In the genomic region with DNA sequence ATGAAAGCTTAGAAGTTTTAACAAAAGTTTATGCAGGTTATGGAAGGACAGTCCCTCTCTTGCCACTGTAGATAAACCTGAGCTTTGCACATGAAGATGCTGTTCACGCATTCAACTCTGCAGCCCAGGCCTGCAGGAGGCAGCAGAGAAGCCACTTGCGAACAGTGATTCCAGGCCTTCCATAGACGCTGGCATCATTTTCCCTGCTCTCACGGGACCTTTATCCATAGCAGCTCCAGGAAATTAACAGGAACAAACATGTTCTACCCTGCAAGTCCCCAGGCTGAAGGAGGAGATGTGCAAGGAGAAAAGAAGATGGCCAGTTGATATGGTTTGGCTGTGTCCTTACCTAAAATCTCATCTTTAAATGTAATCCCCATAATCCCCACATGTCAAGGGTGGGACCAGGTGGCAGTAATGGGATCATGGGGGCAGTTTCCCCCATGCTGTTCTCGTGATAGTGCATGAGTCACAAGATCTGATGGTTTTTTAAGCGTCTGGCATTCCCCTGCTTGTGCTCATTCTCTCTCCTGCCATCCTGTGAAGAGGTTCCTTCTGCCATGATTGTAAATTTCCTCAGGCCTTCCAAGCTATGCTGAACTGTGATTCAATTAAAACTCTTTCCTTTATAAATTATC, we compare ENCODE assay signal across 12 cellular contexts. TPM values are rescaled to one million over a fixed set of nuclear protein-coding genes. Genes with fewer than 3 reads are reported as not detected.
DNase-seq lines count a peak whose midpoint lies in the region; ATAC-seq, FAIRE-seq and TF ChIP-seq lines count a peak whose summit lies in the region.
"Had no signal": no experiment of that assay in that cellular context is flagged by ENCODE, and none has a peak within 500 bp of the region (broad histone marks: within the 10 kb centered on the region; RNA-seq: fewer than 3 reads in every experiment).

No MANE protein-coding gene starts in this region.

- CTCF ChIA-PET in endothelial cell of umbilical vein (lab: Charles Lee), result interaction anchor here (0.9 to 1.7 kb wide), 8 partner anchors 9 to 125 kb away, joined by 3 to 10 read pairs (median 4); no protein-coding TSS in a partner anchor

- no peak overlapping the region for H3K27ac ChIP-seq in left ventricle myocardium inferior (replicated peaks)
- no peak overlapping the region for H3K27ac ChIP-seq in right atrium auricular region
- no peak overlapping the region for H3K27ac ChIP-seq in endothelial cell of umbilical vein (ENCODE audit: insufficient read depth, low read depth, low read length)

- H3K36me3 ChIP-seq in left ventricle myocardium inferior (no peaks in the 10 kb centered on the region), right atrium auricular region (no peaks in the 10 kb centered on the region), NT2/D1 (ENCODE audit: insufficient read depth, insufficient read length, low read length) (no peaks in the 10 kb centered on the region), endothelial cell of umbilical vein (ENCODE audit: control insufficient read depth in 2 of 2, extremely low read depth in 1 of 2, insufficient read depth in 2 of 2, low read length in 2 of 2) (peaks cover 0 to 1% of the 10 kb centered on the region in 2 experiments)

- H3K4me1 Mint-ChIP-seq in stimulated activated effector memory CD8-positive, alpha-beta T cell treated with anti-CD3 and anti-CD28 coated beads, Interleukin-12 subunit alpha, Interleukin-12 subunit beta, amount 100 ng/mL, for 72 hours, result peaks cover 30% of the 10 kb centered on the region

- peaks cover 69% of the 10 kb centered on the region for H3K36me3 Mint-ChIP-seq in stimulated activated effector memory CD8-positive, alpha-beta T cell treated with anti-CD3 and anti-CD28 coated beads, Interleukin-12 subunit alpha, Interleukin-12 subunit beta, amount 100 ng/mL, for 72 hours

- no peaks in the 10 kb centered on the region for H3K9me1 ChIP-seq in endothelial cell of umbilical vein (replicated peaks; ENCODE audit: control insufficient read depth, extremely low read depth, insufficient read depth, low read length)

- H3K9me3 ChIP-seq in left ventricle myocardium inferior (replicated peaks) (no peaks in the 10 kb centered on the region), right atrium auricular region (no peaks in the 10 kb centered on the region), NT2/D1 (ENCODE audit: insufficient read depth, low read length) (no peaks in the 10 kb centered on the region), endothelial cell of umbilical vein (replicated peaks; ENCODE audit: control insufficient read depth, insufficient read depth, low read length) (no peaks in the 10 kb centered on the region)

- FAIRE-seq in endothelial cell of umbilical vein (lab: Jason Lieb, UNC), result no peak

- peak overlapping the region; percentile 52 for H3K27ac Mint-ChIP-seq in stimulated activated effector memory CD8-positive, alpha-beta T cell treated with anti-CD3 and anti-CD28 coated beads, Interleukin-12 subunit alpha, Interleukin-12 subunit beta, amount 100 ng/mL, for 72 hours
- H3K27ac Mint-ChIP-seq: activated naive CD8-positive, alpha-beta T cell treated with anti-CD3 and anti-CD28 coated beads, Interleukin-2, amount 10 ng/mL, durations not matched to agents 7 days and 5 days had no signal

- H3K9me3 Mint-ChIP-seq in stimulated activated effector memory CD8-positive, alpha-beta T cell treated with anti-CD3 and anti-CD28 coated beads, Interleukin-12 subunit alpha, Interleukin-12 subunit beta, amount 100 ng/mL, for 72 hours, result no peaks in the 10 kb centered on the region
- H3K9me3 Mint-ChIP-seq: activated naive CD8-positive, alpha-beta T cell treated with anti-CD3 and anti-CD28 coated beads, Interleukin-2, amount 10 ng/mL, durations not matched to agents 7 days and 5 days had no signal

- no peaks in the 10 kb centered on the region for H4K20me1 ChIP-seq in endothelial cell of umbilical vein (replicated peaks; ENCODE audit: control insufficient read depth, extremely low read depth, insufficient read depth, low read length)

- no TSS peak for BruUV-seq in endothelial cell of umbilical vein (replicated peaks; lab: Mats Ljungman, UMichigan)

- H3K27me3 ChIP-seq in left ventricle myocardium inferior (ENCODE audit: low read depth) (no peaks in the 10 kb centered on the region), right atrium auricular region (no peaks in the 10 kb centered on the region), NT2/D1 (ENCODE audit: insufficient read depth, insufficient read length) (no peaks in the 10 kb centered on the region), endothelial cell of umbilical vein (ENCODE audit: control insufficient read depth in 2 of 2, insufficient read depth in 2 of 2, low read length in 2 of 2) (no peaks in the 10 kb centered on the region)

- no peak overlapping the region for H3K4me2 ChIP-seq in endothelial cell of umbilical vein (ENCODE audit: insufficient read depth, low read length)

- H3K4me3 ChIP-seq in left ventricle myocardium inferior (no peak overlapping the region), right atrium auricular region (no peak overlapping the region), NT2/D1 (ENCODE audit: insufficient read length, low read depth) (no peak overlapping the region), endothelial cell of umbilical vein (replicated peaks in 1 of 3; ENCODE audit: insufficient read depth in 1 of 3, low read depth in 1 of 3, low read length in 3 of 3) (no peak overlapping the region)

- no peak overlapping the region for H3K9ac ChIP-seq in NT2/D1 (ENCODE audit: insufficient read length, low read depth)
- no peak overlapping the region for H3K9ac ChIP-seq in endothelial cell of umbilical vein (replicated peaks; ENCODE audit: extremely low read depth, insufficient read depth, low read length)

- intact Hi-C loops in left ventricle myocardium inferior (cut with micrococcal nuclease) (no loop called here), endothelial cell of umbilical vein (cut with micrococcal nuclease) (loop anchor here (1.0 kb wide), 1 partner anchor 59 kb away; no protein-coding TSS in a partner anchor)

- TF ChIP-seq CTCF in left ventricle myocardium inferior (IDR thresholded peaks at IDR 0.05; ENCODE audit: borderline replicate concordance) (peak; percentile 40), right atrium auricular region (IDR thresholded peaks at IDR 0.05) (peak in 1 of 2 donors; percentile 16), endothelial cell of umbilical vein (IDR thresholded peaks at IDR 0.05; ENCODE audit: extremely low read depth in 1 of 2, insufficient read depth in 1 of 2, low read depth in 1 of 2, low read length in 2 of 2) (peak; percentile 13)

- POLR2A ChIA-PET in endothelial cell of umbilical vein (lab: Charles Lee), result no interaction called here

- H3K79me2 ChIP-seq in endothelial cell of umbilical vein (ENCODE audit: control insufficient read depth, insufficient read depth, low read length), result no peaks in the 10 kb centered on the region

- H3K4me1 ChIP-seq in left ventricle myocardium inferior (no peaks in the 10 kb centered on the region), right atrium auricular region (no peaks in the 10 kb centered on the region), NT2/D1 (ENCODE audit: insufficient read depth, insufficient read length) (no peaks in the 10 kb centered on the region), endothelial cell of umbilical vein (ENCODE audit: control insufficient read depth, extremely low read depth, insufficient read depth, low read length) (peaks cover 6% of the 10 kb centered on the region)

- no peak overlapping the region for H2AFZ ChIP-seq in endothelial cell of umbilical vein (ENCODE audit: low read depth, low read length)

- DNase-seq in left ventricle myocardium inferior (no peak), right atrium auricular region (ENCODE audit: low spot score) (no peak), NT2/D1 (ENCODE audit: low read depth, low spot score) (peak; percentile 57), endothelial cell of umbilical vein (ENCODE audit: low read depth, low spot score) (no peak), cerebellum (ENCODE audit: low spot score) (no peak), SW 1271 (lab: John Stamatoyannopoulos, UW) (no peak)
- DNase-seq in stimulated activated effector memory CD8-positive, alpha-beta T cell treated with anti-CD3 and anti-CD28 coated beads, Interleukin-12 subunit alpha, Interleukin-12 subunit beta, amount 100 ng/mL, for 72 hours (ENCODE audit: low spot score in 2 of 2), result no peak
- no peak for DNase-seq in activated T-cell treated with anti-CD3 and anti-CD28 coated beads, Interleukin-2, amount 50 U/mL, for 48 hours
- DNase-seq: activated naive CD8-positive, alpha-beta T cell treated with anti-CD3 and anti-CD28 coated beads, Interleukin-2, amount 10 ng/mL, durations not matched to agents 7 days and 5 days; COR-L47; NCI-H748 treated with DMSO at 0.1 percent for 48 hours had no signal

- no peak for ATAC-seq in stimulated activated effector memory CD8-positive, alpha-beta T cell treated with anti-CD3 and anti-CD28 coated beads, Interleukin-12 subunit alpha, Interleukin-12 subunit beta, amount 100 ng/mL, for 72 hours

- TF ChIP-seq POLR2A in endothelial cell of umbilical vein (IDR thresholded peaks at IDR 0.05; ENCODE audit: low read depth, low read length), result no peak

- dilution Hi-C loops in endothelial cell of umbilical vein (cut with MboI; ENCODE audit: extremely low pct_ligation_motif_present, low sequenced_read_pairs), result no loop called here

- no peak overlapping the region for H3K4me3 Mint-ChIP-seq in stimulated activated effector memory CD8-positive, alpha-beta T cell treated with anti-CD3 and anti-CD28 coated beads, Interleukin-12 subunit alpha, Interleukin-12 subunit beta, amount 100 ng/mL, for 72 hours
- H3K4me3 Mint-ChIP-seq: activated naive CD8-positive, alpha-beta T cell treated with anti-CD3 and anti-CD28 coated beads, Interleukin-2, amount 10 ng/mL, durations not matched to agents 7 days and 5 days had no signal

RNA-seq across cellular contexts. Expression of a gene that starts 2.0 kb away (rescaled TPM):
- total RNA-seq in left ventricle myocardium inferior, result 0.14 TPM
- total RNA-seq in right atrium auricular region, result under 1 TPM; 0.31 to 0.70 TPM
- 0.88 and 1.4 TPM in 2 replicates for total RNA-seq in endothelial cell of umbilical vein
- 0.67 and 0.70 TPM in 2 replicates for polyA plus RNA-seq in endothelial cell of umbilical vein
- 0.75 and 0.98 TPM in 2 replicates for polyA plus RNA-seq in endothelial cell of umbilical vein (2011; cell fraction: cytosol; rRNA removed)
- polyA plus RNA-seq in endothelial cell of umbilical vein (2011; cell fraction: nucleus; rRNA removed), result 2.5 and 3.4 TPM in 2 replicates
- polyA plus RNA-seq in endothelial cell of umbilical vein (2012), result 0.62 and 0.68 TPM in 2 replicates
- polyA minus RNA-seq in endothelial cell of umbilical vein, result 1.9 and 2.9 TPM in 2 replicates
- polyA minus RNA-seq in endothelial cell of umbilical vein (2011; cell fraction: cytosol; rRNA and poly(A)+ RNA removed), result not detected
- 6.1 and 8.8 TPM in 2 replicates for polyA minus RNA-seq in endothelial cell of umbilical vein (2011; cell fraction: nucleus; rRNA and poly(A)+ RNA removed)
- total RNA-seq in cerebellum, result not detected

RNA-seq across cellular contexts. Expression of a gene that starts 25.1 kb away (rescaled TPM):
- total RNA-seq in left ventricle myocardium inferior (50.6 TPM), right atrium auricular region (100 to 1,000 TPM in 1 of 2 donors, 10 to 100 TPM in 1; 69.5 to 124 TPM), endothelial cell of umbilical vein (483 and 550 TPM in 2 replicates), cerebellum (7.2 TPM)
- 1,200 and 1,245 TPM in 2 replicates for polyA plus RNA-seq in endothelial cell of umbilical vein
- polyA plus RNA-seq in endothelial cell of umbilical vein (2011; cell fraction: cytosol; rRNA removed), result 1,171 and 1,649 TPM in 2 replicates
- 559 and 560 TPM in 2 replicates for polyA plus RNA-seq in endothelial cell of umbilical vein (2011; cell fraction: nucleus; rRNA removed)
- 796 and 1,005 TPM in 2 replicates for polyA plus RNA-seq in endothelial cell of umbilical vein (2012)
- 805 and 875 TPM in 2 replicates for polyA minus RNA-seq in endothelial cell of umbilical vein
- not detected for polyA minus RNA-seq in endothelial cell of umbilical vein (2011; cell fraction: cytosol; rRNA and poly(A)+ RNA removed)
- 185 and 242 TPM in 2 replicates for polyA minus RNA-seq in endothelial cell of umbilical vein (2011; cell fraction: nucleus; rRNA and poly(A)+ RNA removed)

RNA-seq across cellular contexts. Expression of a gene that starts 36.5 kb away (rescaled TPM):
- total RNA-seq in left ventricle myocardium inferior (not detected), right atrium auricular region (not detected), endothelial cell of umbilical vein (not detected in 2 replicates), cerebellum (not detected)
- not detected in 2 replicates for polyA plus RNA-seq in endothelial cell of umbilical vein
- polyA plus RNA-seq in endothelial cell of umbilical vein (2011; cell fraction: cytosol; rRNA removed), result not detected in 2 replicates
- polyA plus RNA-seq in endothelial cell of umbilical vein (2011; cell fraction: nucleus; rRNA removed), result not detected in 2 replicates
- not detected in 2 replicates for polyA plus RNA-seq in endothelial cell of umbilical vein (2012)
- polyA minus RNA-seq in endothelial cell of umbilical vein, result not detected in 2 replicates
- polyA minus RNA-seq in endothelial cell of umbilical vein (2011; cell fraction: cytosol; rRNA and poly(A)+ RNA removed), result not detected
- not detected in 2 replicates for polyA minus RNA-seq in endothelial cell of umbilical vein (2011; cell fraction: nucleus; rRNA and poly(A)+ RNA removed)
- total RNA-seq: activated naive CD8-positive, alpha-beta T cell treated with anti-CD3 and anti-CD28 coated beads, Interleukin-2, amount 10 ng/mL, durations not matched to agents 7 days and 5 days; mucosa of gallbladder had no signal

RNA-seq across cellular contexts. Expression of a gene that starts 50.7 kb away (rescaled TPM):
- total RNA-seq in left ventricle myocardium inferior, result 497 TPM
- 100 to 1,000 TPM; 287 to 454 TPM for total RNA-seq in right atrium auricular region
- total RNA-seq in endothelial cell of umbilical vein, result 284 and 398 TPM in 2 replicates
- polyA plus RNA-seq in endothelial cell of umbilical vein, result 479 and 538 TPM in 2 replicates
- polyA plus RNA-seq in endothelial cell of umbilical vein (2011; cell fraction: cytosol; rRNA removed), result 472 and 563 TPM in 2 replicates
- polyA plus RNA-seq in endothelial cell of umbilical vein (2011; cell fraction: nucleus; rRNA removed), result 160 and 196 TPM in 2 replicates
- 268 and 939 TPM in 2 replicates for polyA plus RNA-seq in endothelial cell of umbilical vein (2012)
- 264 and 315 TPM in 2 replicates for polyA minus RNA-seq in endothelial cell of umbilical vein
- polyA minus RNA-seq in endothelial cell of umbilical vein (2011; cell fraction: cytosol; rRNA and poly(A)+ RNA removed), result not detected
- 75.3 and 93.4 TPM in 2 replicates for polyA minus RNA-seq in endothelial cell of umbilical vein (2011; cell fraction: nucleus; rRNA and poly(A)+ RNA removed)
- total RNA-seq in cerebellum, result 20.6 TPM
